1 cellular context compared by ENCODE assay signal in the genomic region with DNA sequence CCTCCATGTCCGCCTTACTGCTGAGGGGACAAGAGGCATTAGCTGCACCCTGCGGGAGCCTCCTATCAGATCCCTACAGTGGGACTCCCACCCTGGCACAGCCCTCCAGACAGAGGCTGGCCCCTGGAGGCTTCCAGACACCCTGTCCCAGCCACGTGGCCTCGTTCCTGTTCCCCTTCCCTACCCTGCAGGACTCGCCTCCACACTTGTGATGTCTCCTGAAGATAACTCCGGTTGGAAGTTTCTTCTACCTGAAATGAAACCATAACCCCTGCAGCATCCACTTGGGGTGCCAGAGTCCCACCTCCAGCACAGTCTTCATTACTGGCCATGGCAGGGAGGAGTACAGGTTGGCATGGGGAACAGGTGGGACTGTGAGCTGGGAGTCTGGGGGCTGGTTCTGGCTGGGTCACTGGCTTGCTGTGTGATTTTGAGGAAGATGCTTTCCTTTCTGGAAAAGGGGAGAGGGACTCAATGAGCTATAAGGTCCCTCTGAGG.
TF ChIP-seq lines count a peak whose summit lies in the region.

No MANE protein-coding gene starts in this region.

TF ChIP-seq in GM23338, 12 proteins besides CTCF, POLR2A, EP300 and RAD21 (continued from another document):
- TF ChIP-seq, protein P1, sequence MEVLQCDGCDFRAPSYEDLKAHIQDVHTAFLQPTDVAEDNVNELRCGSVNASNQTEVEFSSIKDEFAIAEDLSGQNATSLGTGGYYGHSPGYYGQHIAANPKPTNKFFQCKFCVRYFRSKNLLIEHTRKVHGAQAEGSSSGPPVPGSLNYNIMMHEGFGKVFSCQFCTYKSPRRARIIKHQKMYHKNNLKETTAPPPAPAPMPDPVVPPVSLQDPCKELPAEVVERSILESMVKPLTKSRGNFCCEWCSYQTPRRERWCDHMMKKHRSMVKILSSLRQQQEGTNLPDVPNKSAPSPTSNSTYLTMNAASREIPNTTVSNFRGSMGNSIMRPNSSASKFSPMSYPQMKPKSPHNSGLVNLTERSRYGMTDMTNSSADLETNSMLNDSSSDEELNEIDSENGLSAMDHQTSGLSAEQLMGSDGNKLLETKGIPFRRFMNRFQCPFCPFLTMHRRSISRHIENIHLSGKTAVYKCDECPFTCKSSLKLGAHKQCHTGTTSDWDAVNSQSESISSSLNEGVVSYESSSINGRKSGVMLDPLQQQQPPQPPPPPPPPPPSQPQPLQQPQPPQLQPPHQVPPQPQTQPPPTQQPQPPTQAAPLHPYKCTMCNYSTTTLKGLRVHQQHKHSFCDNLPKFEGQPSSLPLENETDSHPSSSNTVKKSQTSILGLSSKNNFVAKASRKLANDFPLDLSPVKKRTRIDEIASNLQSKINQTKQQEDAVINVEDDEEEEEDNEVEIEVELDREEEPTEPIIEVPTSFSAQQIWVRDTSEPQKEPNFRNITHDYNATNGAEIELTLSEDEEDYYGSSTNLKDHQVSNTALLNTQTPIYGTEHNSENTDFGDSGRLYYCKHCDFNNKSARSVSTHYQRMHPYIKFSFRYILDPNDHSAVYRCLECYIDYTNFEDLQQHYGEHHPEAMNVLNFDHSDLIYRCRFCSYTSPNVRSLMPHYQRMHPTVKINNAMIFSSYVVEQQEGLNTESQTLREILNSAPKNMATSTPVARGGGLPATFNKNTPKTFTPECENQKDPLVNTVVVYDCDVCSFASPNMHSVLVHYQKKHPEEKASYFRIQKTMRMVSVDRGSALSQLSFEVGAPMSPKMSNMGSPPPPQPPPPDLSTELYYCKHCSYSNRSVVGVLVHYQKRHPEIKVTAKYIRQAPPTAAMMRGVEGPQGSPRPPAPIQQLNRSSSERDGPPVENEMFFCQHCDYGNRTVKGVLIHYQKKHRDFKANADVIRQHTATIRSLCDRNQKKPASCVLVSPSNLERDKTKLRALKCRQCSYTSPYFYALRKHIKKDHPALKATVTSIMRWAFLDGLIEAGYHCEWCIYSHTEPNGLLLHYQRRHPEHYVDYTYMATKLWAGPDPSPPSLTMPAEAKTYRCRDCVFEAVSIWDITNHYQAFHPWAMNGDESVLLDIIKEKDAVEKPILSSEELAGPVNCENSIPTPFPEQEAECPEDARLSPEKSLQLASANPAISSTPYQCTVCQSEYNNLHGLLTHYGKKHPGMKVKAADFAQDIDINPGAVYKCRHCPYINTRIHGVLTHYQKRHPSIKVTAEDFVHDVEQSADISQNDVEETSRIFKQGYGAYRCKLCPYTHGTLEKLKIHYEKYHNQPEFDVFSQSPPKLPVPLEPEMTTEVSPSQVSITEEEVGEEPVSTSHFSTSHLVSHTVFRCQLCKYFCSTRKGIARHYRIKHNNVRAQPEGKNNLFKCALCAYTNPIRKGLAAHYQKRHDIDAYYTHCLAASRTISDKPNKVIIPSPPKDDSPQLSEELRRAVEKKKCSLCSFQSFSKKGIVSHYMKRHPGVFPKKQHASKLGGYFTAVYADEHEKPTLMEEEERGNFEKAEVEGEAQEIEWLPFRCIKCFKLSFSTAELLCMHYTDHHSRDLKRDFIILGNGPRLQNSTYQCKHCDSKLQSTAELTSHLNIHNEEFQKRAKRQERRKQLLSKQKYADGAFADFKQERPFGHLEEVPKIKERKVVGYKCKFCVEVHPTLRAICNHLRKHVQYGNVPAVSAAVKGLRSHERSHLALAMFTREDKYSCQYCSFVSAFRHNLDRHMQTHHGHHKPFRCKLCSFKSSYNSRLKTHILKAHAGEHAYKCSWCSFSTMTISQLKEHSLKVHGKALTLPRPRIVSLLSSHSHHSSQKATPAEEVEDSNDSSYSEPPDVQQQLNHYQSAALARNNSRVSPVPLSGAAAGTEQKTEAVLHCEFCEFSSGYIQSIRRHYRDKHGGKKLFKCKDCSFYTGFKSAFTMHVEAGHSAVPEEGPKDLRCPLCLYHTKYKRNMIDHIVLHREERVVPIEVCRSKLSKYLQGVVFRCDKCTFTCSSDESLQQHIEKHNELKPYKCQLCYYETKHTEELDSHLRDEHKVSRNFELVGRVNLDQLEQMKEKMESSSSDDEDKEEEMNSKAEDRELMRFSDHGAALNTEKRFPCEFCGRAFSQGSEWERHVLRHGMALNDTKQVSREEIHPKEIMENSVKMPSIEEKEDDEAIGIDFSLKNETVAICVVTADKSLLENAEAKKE (CRISPR knock-in tag; IDR thresholded peaks at IDR 0.05) = no peak
- TF ChIP-seq CREB1 (CRISPR knock-in tag; IDR thresholded peaks at IDR 0.05; ENCODE audit: low read depth) = no peak
- no peak for TF ChIP-seq ZNF331 (CRISPR knock-in tag; IDR thresholded peaks at IDR 0.05; ENCODE audit: low read depth)
- TF ChIP-seq POLR2AphosphoS5 (IDR thresholded peaks at IDR 0.05; ENCODE audit: low read depth) = no peak
- TF ChIP-seq STAT1 (IDR thresholded peaks at IDR 0.05; ENCODE audit: unreplicated experiment) = no peak
- no peak for TF ChIP-seq ZNF114 (CRISPR knock-in tag; IDR thresholded peaks at IDR 0.05)
- TF ChIP-seq, protein P2, sequence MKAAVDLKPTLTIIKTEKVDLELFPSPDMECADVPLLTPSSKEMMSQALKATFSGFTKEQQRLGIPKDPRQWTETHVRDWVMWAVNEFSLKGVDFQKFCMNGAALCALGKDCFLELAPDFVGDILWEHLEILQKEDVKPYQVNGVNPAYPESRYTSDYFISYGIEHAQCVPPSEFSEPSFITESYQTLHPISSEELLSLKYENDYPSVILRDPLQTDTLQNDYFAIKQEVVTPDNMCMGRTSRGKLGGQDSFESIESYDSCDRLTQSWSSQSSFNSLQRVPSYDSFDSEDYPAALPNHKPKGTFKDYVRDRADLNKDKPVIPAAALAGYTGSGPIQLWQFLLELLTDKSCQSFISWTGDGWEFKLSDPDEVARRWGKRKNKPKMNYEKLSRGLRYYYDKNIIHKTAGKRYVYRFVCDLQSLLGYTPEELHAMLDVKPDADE (IDR thresholded peaks at IDR 0.05) = no peak
- no peak for TF ChIP-seq NANOG (IDR thresholded peaks at IDR 0.05; ENCODE audit: borderline replicate concordance)
- no peak for TF ChIP-seq EZH2phosphoT487 (IDR thresholded peaks at IDR 0.05; ENCODE audit: unreplicated experiment)
- TF ChIP-seq, protein P3, sequence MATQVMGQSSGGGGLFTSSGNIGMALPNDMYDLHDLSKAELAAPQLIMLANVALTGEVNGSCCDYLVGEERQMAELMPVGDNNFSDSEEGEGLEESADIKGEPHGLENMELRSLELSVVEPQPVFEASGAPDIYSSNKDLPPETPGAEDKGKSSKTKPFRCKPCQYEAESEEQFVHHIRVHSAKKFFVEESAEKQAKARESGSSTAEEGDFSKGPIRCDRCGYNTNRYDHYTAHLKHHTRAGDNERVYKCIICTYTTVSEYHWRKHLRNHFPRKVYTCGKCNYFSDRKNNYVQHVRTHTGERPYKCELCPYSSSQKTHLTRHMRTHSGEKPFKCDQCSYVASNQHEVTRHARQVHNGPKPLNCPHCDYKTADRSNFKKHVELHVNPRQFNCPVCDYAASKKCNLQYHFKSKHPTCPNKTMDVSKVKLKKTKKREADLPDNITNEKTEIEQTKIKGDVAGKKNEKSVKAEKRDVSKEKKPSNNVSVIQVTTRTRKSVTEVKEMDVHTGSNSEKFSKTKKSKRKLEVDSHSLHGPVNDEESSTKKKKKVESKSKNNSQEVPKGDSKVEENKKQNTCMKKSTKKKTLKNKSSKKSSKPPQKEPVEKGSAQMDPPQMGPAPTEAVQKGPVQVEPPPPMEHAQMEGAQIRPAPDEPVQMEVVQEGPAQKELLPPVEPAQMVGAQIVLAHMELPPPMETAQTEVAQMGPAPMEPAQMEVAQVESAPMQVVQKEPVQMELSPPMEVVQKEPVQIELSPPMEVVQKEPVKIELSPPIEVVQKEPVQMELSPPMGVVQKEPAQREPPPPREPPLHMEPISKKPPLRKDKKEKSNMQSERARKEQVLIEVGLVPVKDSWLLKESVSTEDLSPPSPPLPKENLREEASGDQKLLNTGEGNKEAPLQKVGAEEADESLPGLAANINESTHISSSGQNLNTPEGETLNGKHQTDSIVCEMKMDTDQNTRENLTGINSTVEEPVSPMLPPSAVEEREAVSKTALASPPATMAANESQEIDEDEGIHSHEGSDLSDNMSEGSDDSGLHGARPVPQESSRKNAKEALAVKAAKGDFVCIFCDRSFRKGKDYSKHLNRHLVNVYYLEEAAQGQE (IDR thresholded peaks at IDR 0.05; ENCODE audit: unreplicated experiment) = no peak
- TF ChIP-seq JUNB (IDR thresholded peaks at IDR 0.05; ENCODE audit: unreplicated experiment) = no peak
